ENCODE assay signal across 1 cellular context in the genomic region with DNA sequence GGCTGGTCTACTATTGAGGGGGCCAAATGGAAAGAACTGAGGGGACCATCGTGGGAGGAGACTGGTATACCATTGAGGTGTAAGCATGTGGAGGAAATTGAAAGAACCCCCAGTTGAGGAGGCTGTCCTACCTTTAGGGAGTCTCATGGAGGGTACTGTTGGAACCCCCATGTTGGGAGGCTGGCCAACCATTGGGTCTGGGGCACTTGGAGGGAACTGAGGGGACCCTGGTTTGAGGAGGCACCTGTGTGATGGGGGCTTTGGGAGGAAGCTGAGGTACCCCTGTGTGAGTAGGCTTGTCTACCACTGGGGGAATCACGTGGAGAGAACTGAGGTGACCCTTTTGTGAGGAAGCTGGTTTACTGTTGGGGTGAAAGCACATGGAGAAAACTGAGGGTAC.
TF ChIP-seq lines count a peak whose summit lies in the region.

No MANE protein-coding gene starts in this region.

TF ChIP-seq in HepG2, 621 proteins besides CTCF, POLR2A, EP300 and RAD21 (continued from another document):
- TF ChIP-seq MNT (IDR thresholded peaks at IDR 0.05): peak; percentile 22; the same call in 1 of the 2 replicates
